22 cellular contexts compared by ENCODE assay signal in the genomic region with DNA sequence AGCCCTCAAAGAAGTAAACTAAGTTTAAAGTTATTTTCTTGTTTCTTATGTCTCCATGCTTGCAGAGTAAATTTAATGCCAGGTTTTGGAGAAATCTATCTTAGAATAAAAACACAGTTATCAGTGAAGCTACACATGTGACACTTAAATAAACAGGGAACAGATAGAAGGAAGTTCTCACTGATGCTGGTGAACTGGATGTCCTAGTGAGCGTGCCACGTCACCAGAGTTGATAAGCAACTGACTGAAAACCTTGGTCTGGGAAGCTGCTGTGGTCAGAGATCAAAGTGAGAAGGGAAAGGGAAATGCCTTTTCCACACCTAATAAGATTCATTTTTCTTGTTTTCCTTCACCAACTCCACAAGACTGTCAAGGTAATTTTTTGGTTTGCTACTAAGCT.
"Had no signal": no experiment of that assay in that cellular context is flagged by ENCODE, and none has a peak within 500 bp of the region (broad histone marks: within the 10 kb centered on the region; RNA-seq: fewer than 3 reads in every experiment).

No MANE protein-coding gene starts in this region.

- H3K4me1 ChIP-seq: body of pancreas, colonic mucosa, psoas muscle, suprapubic skin had no signal

- H3K4me3 ChIP-seq: body of pancreas, colonic mucosa, ovary, psoas muscle, skin epidermis, suprapubic skin had no signal

- H3K27ac ChIP-seq: body of pancreas, colonic mucosa, ovary, psoas muscle, skin epidermis, suprapubic skin, WERI-Rb-1 had no signal

- H3K9me3 ChIP-seq: body of pancreas, colonic mucosa, ovary, psoas muscle, suprapubic skin had no signal

- H3K36me3 ChIP-seq: colonic mucosa, ovary, suprapubic skin, WERI-Rb-1 had no signal

- ATAC-seq: body of pancreas; left ventricle myocardium superior; naive thymus-derived CD8-positive, alpha-beta T cell; psoas muscle; stimulated activated naive CD8-positive, alpha-beta T cell treated with anti-CD3 and anti-CD28 coated beads, Interleukin-15, amount 100 ng/mL, for 72 hours had no signal

- DNase-seq: activated CD4-positive, alpha-beta T cell treated with anti-CD3 and anti-CD28 coated beads for 1 hour; activated CD8-positive, alpha-beta memory T cell treated with anti-CD3 and anti-CD28 coated beads for 24 hours; activated gamma-delta T cell; activated naive CD8-positive, alpha-beta T cell treated with anti-CD3 and anti-CD28 coated beads, Interleukin-2, amount 10 ng/mL, durations not matched to agents 7 days and 5 days; central memory CD4-positive, alpha-beta T cell; colonic mucosa; endodermal cell; head of caudate nucleus; left ventricle myocardium superior; mesendoderm; naive thymus-derived CD8-positive, alpha-beta T cell; ovary; psoas muscle; stimulated activated CD4-positive, alpha-beta T cell treated with anti-CD3 and anti-CD28 coated beads, Interleukin-15, amount 100 ng/mL, for 24 hours; stimulated activated CD4-positive, alpha-beta T cell treated with anti-CD3 and anti-CD28 coated beads, Interleukin-2, amount 100 ng/mL, for 48 hours; stimulated activated naive CD8-positive, alpha-beta T cell treated with anti-CD3 and anti-CD28 coated beads, Interleukin-15, amount 100 ng/mL, for 72 hours; T1000; trophoblast cell; WERI-Rb-1 had no signal

- H3K27me3 ChIP-seq: body of pancreas, colonic mucosa, ovary, suprapubic skin had no signal
